8 cellular contexts compared by ENCODE assay signal in genomic region chr1:89358287-89358893, GRCh38. TPM values are rescaled to one million over a fixed set of nuclear protein-coding genes. Genes with fewer than 3 reads are reported as not detected.
A peak's percentile ranks its signal among the peaks of the same experiment; 100 is the strongest.
DNase-seq lines count a peak whose midpoint lies in the region; ATAC-seq lines count a peak whose summit lies in the region.

No MANE protein-coding gene starts in this region.

- DNase-seq in NCI-H524 (lab: John Stamatoyannopoulos, UW) = peak; percentile 23 to 66
- DNase-seq in NCI-H524 treated with DMSO at 0.1 percent for 48 hours (lab: John Stamatoyannopoulos, UW) = no peak
- peak; percentile 56 for DNase-seq in NCI-H446 treated with DMSO at 0.1 percent for 48 hours (lab: John Stamatoyannopoulos, UW)
- DNase-seq in activated CD4-positive, alpha-beta T cell treated with anti-CD3 and anti-CD28 coated beads for 24 hours (ENCODE audit: low read depth in 2 of 2) = peak; percentile 75 to 80
- DNase-seq in cerebellum (ENCODE audit: low spot score) = peak; percentile 32
- DNase-seq in left kidney (ENCODE audit: low read depth, low spot score) = peak; percentile 87
- peak; percentile 76 to 81 for DNase-seq in stimulated activated CD4-positive, alpha-beta T cell treated with anti-CD3 and anti-CD28 coated beads, Interleukin-4, amount 100 ng/mL, for 4 hours

- peak; percentile 56 for ATAC-seq in HG03135 (IDR thresholded peaks at IDR 0.05; ENCODE audit: unreplicated experiment)

RNA-seq across cellular contexts. Expression of gene GBP6, which starts 5.5 kb away (rescaled TPM):
- total RNA-seq in cerebellum = 0.73 TPM
